ENCODE assay signal across 17 cellular contexts in genomic region chr10:86221442-86222335, GRCh38.
DNase-seq lines count a peak whose midpoint lies in the region; ATAC-seq and TF ChIP-seq lines count a peak whose summit lies in the region.
"Had no signal": no experiment of that assay in that cellular context is flagged by ENCODE, and none has a peak within 500 bp of the region (broad histone marks: within the 10 kb centered on the region; RNA-seq: fewer than 3 reads in every experiment).

No MANE protein-coding gene starts in this region.

- H3K4me1 Mint-ChIP-seq in WTC11 (peaks cover 12% of the 10 kb centered on the region), nephron progenitor cell (peaks cover 17% of the 10 kb centered on the region)
- H3K4me1 Mint-ChIP-seq: B cell had no signal

- H3K4me3 ChIP-seq in upper lobe of right lung = no peak overlapping the region

- no peaks in the 10 kb centered on the region for H3K9me3 ChIP-seq in upper lobe of right lung

- intact Hi-C loops in posterior vena cava (cut with DNase I) (no loop called here), upper lobe of right lung (cut with DNase I) (no loop called here)

- H3K4me3 Mint-ChIP-seq in WTC11 (no peak overlapping the region), nephron progenitor cell (no peak overlapping the region)
- H3K4me3 Mint-ChIP-seq: B cell; CD14-positive monocyte; CD8-positive, alpha-beta T cell had no signal

- H3K36me3 ChIP-seq in upper lobe of right lung = no peaks in the 10 kb centered on the region

- DNase-seq in ELF-1 (ENCODE audit: low read depth, low spot score) (peak; percentile 18), WTC11 (ENCODE audit: low spot score) (no peak), nephron progenitor cell (no peak), posterior vena cava (ENCODE audit: low spot score) (peak; percentile 58), upper lobe of right lung (no peak)
- DNase-seq: CD8-positive, alpha-beta T cell; COR-L47; DND-41; GF-D8; IMR-90; KBM-7 had no signal

- no peaks in the 10 kb centered on the region for H3K9me3 Mint-ChIP-seq in WTC11
- H3K9me3 Mint-ChIP-seq in nephron progenitor cell = no peaks in the 10 kb centered on the region
- H3K9me3 Mint-ChIP-seq: CD14-positive monocyte; CD8-positive, alpha-beta T cell had no signal

- TF ChIP-seq CTCF in WTC11 (IDR thresholded peaks at IDR 0.05) = no peak
- TF ChIP-seq CTCF in nephron progenitor cell (IDR thresholded peaks at IDR 0.05) = no peak
- TF ChIP-seq CTCF in upper lobe of right lung (IDR thresholded peaks at IDR 0.05) = no peak

- no peaks in the 10 kb centered on the region; the same call in 1 of the 2 replicates for H3K27me3 Mint-ChIP-seq in WTC11 (ENCODE audit: low read depth)
- H3K27me3 Mint-ChIP-seq in nephron progenitor cell (ENCODE audit: low read depth, poor library complexity) = peaks cover 3% of the 10 kb centered on the region

- CTCF ChIA-PET in WTC11 (lab: Charles Lee) = no interaction called here

- H3K36me3 Mint-ChIP-seq in WTC11 (no peaks in the 10 kb centered on the region), nephron progenitor cell (ENCODE audit: low read depth) (no peaks in the 10 kb centered on the region)
- H3K36me3 Mint-ChIP-seq: CD14-positive monocyte; CD8-positive, alpha-beta T cell had no signal

- H3K4me1 ChIP-seq in upper lobe of right lung = no peaks in the 10 kb centered on the region

- no peak overlapping the region for H3K27ac Mint-ChIP-seq in WTC11
- H3K27ac Mint-ChIP-seq in nephron progenitor cell = peak overlapping the region; percentile 63
- H3K27ac Mint-ChIP-seq: B cell; CD14-positive monocyte; CD8-positive, alpha-beta T cell had no signal

- H3K27ac ChIP-seq in upper lobe of right lung = no peak overlapping the region

- H3K27me3 ChIP-seq in upper lobe of right lung = no peaks in the 10 kb centered on the region

- ATAC-seq in WTC11 (no peak), GM19397 (IDR thresholded peaks at IDR 0.05; ENCODE audit: unreplicated experiment) (no peak), upper lobe of right lung (no peak), GM18909 (IDR thresholded peaks at IDR 0.05; ENCODE audit: poor library complexity, unreplicated experiment) (no peak), HG03571 (IDR thresholded peaks at IDR 0.05; ENCODE audit: unreplicated experiment) (no peak)
- ATAC-seq: CD8-positive, alpha-beta T cell; HCT116 had no signal

- POLR2A ChIA-PET in WTC11 (lab: Charles Lee) = no interaction called here

TF ChIP-seq in WTC11, 78 proteins besides CTCF, POLR2A, EP300 and RAD21:
- TF ChIP-seq FOXK1 (CRISPR knock-in tag; IDR thresholded peaks at IDR 0.05) (no peak), NR1H2 (CRISPR knock-in tag; IDR thresholded peaks at IDR 0.05) (no peak), ZBTB21 (CRISPR knock-in tag; IDR thresholded peaks at IDR 0.05; ENCODE audit: borderline replicate concordance) (no peak), ZNF263 (CRISPR knock-in tag; IDR thresholded peaks at IDR 0.05; ENCODE audit: low read depth) (peak; percentile 76; the same call in 1 of the 2 replicates), ATF6 (CRISPR knock-in tag; IDR thresholded peaks at IDR 0.05) (no peak), FOXP1 (CRISPR knock-in tag; IDR thresholded peaks at IDR 0.05; ENCODE audit: borderline replicate concordance) (no peak), ZMAT4 (CRISPR knock-in tag; IDR thresholded peaks at IDR 0.05) (no peak)

Comparison
In these comparisons a context has a peak if more than half of its experiments do, and no peak if none do; other contexts are left out.
1. DNase-seq: peak in ELF-1 (single experiment) and posterior vena cava (single experiment); none in WTC11 (single experiment), nephron progenitor cell (single experiment) and upper lobe of right lung (single experiment).